1 cellular context compared by ENCODE assay signal in the genomic region with DNA sequence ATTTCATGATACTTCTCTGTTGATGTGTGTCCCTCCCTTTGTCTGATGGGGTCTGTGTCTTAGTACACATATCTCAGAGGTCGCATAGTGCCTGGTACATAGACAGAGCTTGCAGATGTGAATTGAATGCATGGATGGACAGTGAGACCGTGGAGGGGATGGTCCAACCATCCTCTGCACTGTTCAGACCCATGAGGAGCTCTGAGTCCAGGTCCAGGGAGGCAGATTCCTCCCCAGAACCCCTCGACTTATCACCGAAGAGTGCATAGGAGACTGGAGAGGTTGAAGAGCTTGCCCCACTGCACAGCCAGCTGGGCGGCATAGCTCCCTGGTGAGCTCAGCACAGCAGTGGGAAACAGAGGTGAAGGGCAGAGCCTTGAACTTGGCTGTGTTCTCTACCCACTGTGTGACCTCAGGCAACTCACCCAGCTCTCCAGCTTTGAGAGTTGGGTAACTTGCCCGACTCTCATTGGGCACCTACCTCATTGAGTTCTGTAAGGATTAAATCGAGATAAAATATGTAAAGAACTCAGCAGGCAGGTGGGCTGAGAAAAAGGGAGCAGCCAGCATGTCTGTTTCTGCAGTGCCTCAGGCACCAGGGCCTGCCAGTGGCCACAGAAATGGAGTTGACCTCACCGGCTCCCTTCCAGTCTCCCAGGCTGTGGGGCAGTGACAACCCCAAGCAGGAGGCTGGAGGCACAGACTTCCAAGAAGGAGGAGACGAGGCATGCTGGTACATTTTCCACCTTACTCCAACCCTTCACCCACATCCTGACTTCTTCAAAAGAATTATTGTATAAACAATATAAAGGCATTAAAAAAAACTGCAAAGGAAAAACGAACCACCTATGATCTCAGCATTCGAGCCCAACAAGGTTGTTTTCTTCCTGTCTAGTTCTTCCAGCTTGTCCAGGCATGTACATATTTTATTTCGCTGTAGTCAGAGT.
TF ChIP-seq lines count a peak whose summit lies in the region.

No MANE protein-coding gene starts in this region.

TF ChIP-seq in SK-N-SH treated with all-trans-retinoic acid at 6 μM for 48 hours, 23 proteins besides CTCF, POLR2A, EP300 and RAD21 (continued from another document):
- no peak for TF ChIP-seq PPARA (CRISPR knock-in tag; IDR thresholded peaks at IDR 0.05; ENCODE audit: borderline replicate concordance)
- no peak for TF ChIP-seq BACH2 (CRISPR knock-in tag; IDR thresholded peaks at IDR 0.05; ENCODE audit: borderline replicate concordance)
- no peak for TF ChIP-seq PATZ1 (CRISPR knock-in tag; IDR thresholded peaks at IDR 0.05; ENCODE audit: borderline replicate concordance)
- TF ChIP-seq, protein P1, sequence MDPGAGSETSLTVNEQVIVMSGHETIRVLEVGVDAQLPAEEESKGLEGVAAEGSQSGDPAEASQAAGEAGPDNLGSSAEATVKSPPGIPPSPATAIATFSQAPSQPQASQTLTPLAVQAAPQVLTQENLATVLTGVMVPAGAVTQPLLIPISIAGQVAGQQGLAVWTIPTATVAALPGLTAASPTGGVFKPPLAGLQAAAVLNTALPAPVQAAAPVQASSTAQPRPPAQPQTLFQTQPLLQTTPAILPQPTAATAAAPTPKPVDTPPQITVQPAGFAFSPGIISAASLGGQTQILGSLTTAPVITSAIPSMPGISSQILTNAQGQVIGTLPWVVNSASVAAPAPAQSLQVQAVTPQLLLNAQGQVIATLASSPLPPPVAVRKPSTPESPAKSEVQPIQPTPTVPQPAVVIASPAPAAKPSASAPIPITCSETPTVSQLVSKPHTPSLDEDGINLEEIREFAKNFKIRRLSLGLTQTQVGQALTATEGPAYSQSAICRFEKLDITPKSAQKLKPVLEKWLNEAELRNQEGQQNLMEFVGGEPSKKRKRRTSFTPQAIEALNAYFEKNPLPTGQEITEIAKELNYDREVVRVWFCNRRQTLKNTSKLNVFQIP (CRISPR knock-in tag; IDR thresholded peaks at IDR 0.05; ENCODE audit: borderline replicate concordance, low read depth) = no peak
- no peak for TF ChIP-seq OSR1 (CRISPR knock-in tag; IDR thresholded peaks at IDR 0.05)
- TF ChIP-seq ZNF565 (CRISPR knock-in tag; conservative IDR thresholded peaks at IDR 0.05; ENCODE audit: low read depth) = no peak
- TF ChIP-seq ARNTL (CRISPR knock-in tag; IDR thresholded peaks at IDR 0.05; ENCODE audit: borderline replicate concordance, low read depth) = no peak
- no peak for TF ChIP-seq CSRNP3 (CRISPR knock-in tag; IDR thresholded peaks at IDR 0.05)
- TF ChIP-seq ZC3H10 (CRISPR knock-in tag; IDR thresholded peaks at IDR 0.05) = no peak
- no peak for TF ChIP-seq GLIS3 (CRISPR knock-in tag; IDR thresholded peaks at IDR 0.05)
- TF ChIP-seq CSDC2 (CRISPR knock-in tag; IDR thresholded peaks at IDR 0.05) = no peak
- no peak for TF ChIP-seq ISL1 (CRISPR knock-in tag; IDR thresholded peaks at IDR 0.05)
- no peak for TF ChIP-seq SNAI2 (CRISPR knock-in tag; IDR thresholded peaks at IDR 0.05)
- TF ChIP-seq, protein P2, sequence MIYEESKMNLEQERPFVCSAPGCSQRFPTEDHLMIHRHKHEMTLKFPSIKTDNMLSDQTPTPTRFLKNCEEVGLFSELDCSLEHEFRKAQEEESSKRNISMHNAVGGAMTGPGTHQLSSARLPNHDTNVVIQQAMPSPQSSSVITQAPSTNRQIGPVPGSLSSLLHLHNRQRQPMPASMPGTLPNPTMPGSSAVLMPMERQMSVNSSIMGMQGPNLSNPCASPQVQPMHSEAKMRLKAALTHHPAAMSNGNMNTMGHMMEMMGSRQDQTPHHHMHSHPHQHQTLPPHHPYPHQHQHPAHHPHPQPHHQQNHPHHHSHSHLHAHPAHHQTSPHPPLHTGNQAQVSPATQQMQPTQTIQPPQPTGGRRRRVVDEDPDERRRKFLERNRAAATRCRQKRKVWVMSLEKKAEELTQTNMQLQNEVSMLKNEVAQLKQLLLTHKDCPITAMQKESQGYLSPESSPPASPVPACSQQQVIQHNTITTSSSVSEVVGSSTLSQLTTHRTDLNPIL (CRISPR knock-in tag; IDR thresholded peaks at IDR 0.05; ENCODE audit: low read depth) = no peak
